29 cellular contexts compared by ENCODE assay signal in genomic region chr5:163134061-163134460, GRCh38.
"Had no signal": no experiment of that assay in that cellular context is flagged by ENCODE, and none has a peak within 500 bp of the region (broad histone marks: within the 10 kb centered on the region; RNA-seq: fewer than 3 reads in every experiment).

No MANE protein-coding gene starts in this region.

- H3K4me3 ChIP-seq: ascending aorta, cardiac muscle cell had no signal

- ATAC-seq: activated CD8-positive, alpha-beta T cell treated with anti-CD3 and anti-CD28 coated beads for 36 hours; activated naive CD8-positive, alpha-beta T cell treated with anti-CD3 and anti-CD28 coated beads, Interleukin-2, amount 50 U/mL, for 24 hours had no signal

- H3K36me3 ChIP-seq: ascending aorta, cardiac muscle cell had no signal

- H3K4me1 ChIP-seq: ascending aorta had no signal

- DNase-seq: activated B cell treated with CpG ODN at 0.5 μM for 24 hours; activated CD4-positive, alpha-beta memory T cell treated with anti-CD3 and anti-CD28 coated beads for 36 hours; activated CD4-positive, alpha-beta T cell treated with anti-CD3 and anti-CD28 coated beads for 4 hours; activated CD4-positive, alpha-beta T cell treated with anti-CD3 and anti-CD28 coated beads, Interleukin-2, amount 10 ng/mL, durations not matched to agents 24 days and 14 days; activated CD4-positive, alpha-beta T cell treated with anti-CD3 and anti-CD28 coated beads, Interleukin-2, amount 50 U/mL, for 1 hour; activated CD4-positive, alpha-beta T cell treated with anti-CD3 and anti-CD28 coated beads, Interleukin-2, amount 50 U/mL, for 4 hours; activated CD4-positive, CD25-positive, alpha-beta regulatory T cell treated with anti-CD3 and anti-CD28 coated beads, Interleukin-2, amount 50 U/mL, for 72 hours; activated CD8-positive, alpha-beta memory T cell treated with anti-CD3 and anti-CD28 coated beads, Interleukin-2, amount 50 U/mL, for 4 hours; activated CD8-positive, alpha-beta T cell treated with anti-CD3 and anti-CD28 coated beads for 36 hours; activated effector memory CD4-positive, alpha-beta T cell treated with Interleukin-2 at 50 U/mL for 16 hours; activated gamma-delta T cell; activated naive CD4-positive, alpha-beta T cell treated with anti-CD3 and anti-CD28 coated beads, Interleukin-2, amount 10 ng/mL, durations not matched to agents 7 days and 5 days; activated naive CD4-positive, alpha-beta T cell treated with Interleukin-2 at 50 U/mL for 16 hours; activated naive CD8-positive, alpha-beta T cell treated with anti-CD3 and anti-CD28 coated beads, Interleukin-2, amount 10 ng/mL, durations not matched to agents 7 days and 5 days; activated naive CD8-positive, alpha-beta T cell treated with anti-CD3 and anti-CD28 coated beads, Interleukin-2, amount 50 U/mL, for 24 hours; activated T-cell treated with anti-CD3 and anti-CD28 coated beads, Interleukin-2, amount 50 U/mL, for 24 hours; activated T-cell treated with anti-CD3 and anti-CD28 coated beads, Interleukin-2, amount 50 U/mL, for 48 hours; amygdala; anterior cingulate cortex; caudate nucleus; cerebellar nuclear complex; T-helper 1 cell; T-helper 2 cell; T-helper 9 cell had no signal

- H3K27ac ChIP-seq: ascending aorta, cardiac muscle cell, VCaP had no signal

- H3K9me3 ChIP-seq: ascending aorta had no signal

- H3K27me3 ChIP-seq: ascending aorta, cardiac muscle cell had no signal

- FAIRE-seq: bronchial epithelial cell, TTC549 had no signal
